In the genomic region with DNA sequence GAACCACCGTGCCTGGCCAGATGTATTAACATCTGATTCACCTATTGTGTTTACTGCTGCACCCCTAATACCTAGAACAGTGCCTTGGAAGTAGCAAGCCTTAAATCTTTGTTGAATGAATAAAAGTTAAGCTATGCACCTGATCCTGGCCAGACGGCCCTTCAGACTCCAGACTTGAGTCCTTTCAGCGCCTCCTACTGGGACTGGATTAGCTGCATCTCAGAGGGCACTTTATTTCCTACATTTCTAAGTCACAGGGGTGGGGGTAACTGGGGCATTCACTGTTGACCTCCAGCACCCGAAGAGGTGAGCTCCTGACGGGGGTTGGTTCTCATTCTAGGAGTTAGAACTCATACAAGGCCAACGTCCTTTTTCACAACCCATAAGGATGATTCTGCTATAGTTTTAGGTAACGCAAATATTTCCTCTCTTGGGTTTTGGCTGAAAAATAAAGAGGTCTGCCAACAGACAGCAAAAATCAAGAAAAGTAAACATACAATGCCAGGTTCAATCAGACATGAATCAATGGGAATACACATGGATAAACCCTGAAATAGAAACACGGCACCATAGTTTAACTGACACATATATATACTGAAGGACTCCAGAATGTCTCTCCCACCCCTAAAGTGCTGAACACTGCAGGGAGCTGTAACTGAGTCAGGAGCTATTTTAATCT, we compare ENCODE assay signal across 9 cellular contexts. TPM values are rescaled to one million over a fixed set of nuclear protein-coding genes. Genes with fewer than 3 reads are reported as not detected.
DNase-seq lines count a peak whose midpoint lies in the region; ATAC-seq and TF ChIP-seq lines count a peak whose summit lies in the region.
"Had no signal": no experiment of that assay in that cellular context is flagged by ENCODE, and none has a peak within 500 bp of the region (broad histone marks: within the 10 kb centered on the region; RNA-seq: fewer than 3 reads in every experiment).

No MANE protein-coding gene starts in this region.

- H3K9me3 Mint-ChIP-seq in activated CD4-positive, alpha-beta memory T cell treated with anti-CD3 and anti-CD28 coated beads for 36 hours = no peaks in the 10 kb centered on the region

- H3K27ac ChIP-seq in 22Rv1 = no peak overlapping the region

- intact Hi-C loops in activated CD4-positive, alpha-beta memory T cell treated with anti-CD3 and anti-CD28 coated beads for 36 hours (cut with micrococcal nuclease) = no loop called here

- CTCF ChIA-PET in activated CD4-positive, alpha-beta memory T cell treated with anti-CD3 and anti-CD28 coated beads for 36 hours (lab: Charles Lee) = interaction anchor here (2.5 kb wide), 1 partner anchor 127 kb away, joined by 14 read pairs; no protein-coding TSS in a partner anchor

- no peaks in the 10 kb centered on the region for H3K27me3 Mint-ChIP-seq in activated CD4-positive, alpha-beta memory T cell treated with anti-CD3 and anti-CD28 coated beads for 36 hours

- no peak overlapping the region for H3K27ac Mint-ChIP-seq in activated CD4-positive, alpha-beta memory T cell treated with anti-CD3 and anti-CD28 coated beads for 36 hours

- ATAC-seq in HG03439 (IDR thresholded peaks at IDR 0.05; ENCODE audit: unreplicated experiment) (no peak), HG03521 (IDR thresholded peaks at IDR 0.05; ENCODE audit: unreplicated experiment) (no peak)

- H3K4me3 ChIP-seq in H7 (ENCODE audit: insufficient read depth, low read depth, low read length) (no peak overlapping the region), astrocyte of the cerebellum (ENCODE audit: low read depth, low read length) (no peak overlapping the region), kidney epithelial cell (ENCODE audit: low read depth, low read length) (no peak overlapping the region)

- no peak overlapping the region for H3K4me3 Mint-ChIP-seq in activated CD4-positive, alpha-beta memory T cell treated with anti-CD3 and anti-CD28 coated beads for 36 hours

- POLR2A ChIA-PET in activated CD4-positive, alpha-beta memory T cell treated with anti-CD3 and anti-CD28 coated beads for 36 hours (lab: Charles Lee) = no interaction called here

- peaks cover 19% of the 10 kb centered on the region for H3K36me3 ChIP-seq in H7 (replicated peaks; ENCODE audit: control insufficient read depth, insufficient read depth, low read length)
- H3K36me3 ChIP-seq in kidney epithelial cell (ENCODE audit: control insufficient read depth, insufficient read depth, low read length) = peaks cover 3% of the 10 kb centered on the region

- H3K27me3 ChIP-seq in H7 (ENCODE audit: control insufficient read depth, insufficient read depth, low read length) (no peaks in the 10 kb centered on the region), kidney epithelial cell (ENCODE audit: control insufficient read depth, insufficient read depth, low read length) (no peaks in the 10 kb centered on the region)

- peak; percentile 83 for DNase-seq in H7
- DNase-seq in astrocyte of the cerebellum (ENCODE audit: low read depth) = peak; percentile 41
- no peak for DNase-seq in kidney epithelial cell (ENCODE audit: low read depth)
- DNase-seq in activated CD4-positive, alpha-beta memory T cell treated with anti-CD3 and anti-CD28 coated beads for 36 hours = no peak
- DNase-seq in COLO829 (ENCODE audit: low spot score) = no peak
- DNase-seq: cortex of kidney had no signal

- peaks cover 10% of the 10 kb centered on the region for H3K4me1 Mint-ChIP-seq in activated CD4-positive, alpha-beta memory T cell treated with anti-CD3 and anti-CD28 coated beads for 36 hours (ENCODE audit: low read depth)

- peaks cover 22% of the 10 kb centered on the region for H3K36me3 Mint-ChIP-seq in activated CD4-positive, alpha-beta memory T cell treated with anti-CD3 and anti-CD28 coated beads for 36 hours

- in situ Hi-C loops in astrocyte of the cerebellum (cut with HindIII; ENCODE audit: low sequenced_read_pairs) = no loop called here

- TF ChIP-seq CTCF in 22Rv1 (IDR thresholded peaks at IDR 0.05) (peak; percentile 57), astrocyte of the cerebellum (IDR thresholded peaks at IDR 0.05; ENCODE audit: low read depth, low read length, missing control alignments) (peak; percentile 63), kidney epithelial cell (IDR thresholded peaks at IDR 0.05; ENCODE audit: insufficient read depth, low read length, poor library complexity, severe bottlenecking) (peak; percentile 47)

RNA-seq across cellular contexts. Expression of a gene that starts 48.0 kb away (rescaled TPM):
- 28.2 and 31.7 TPM in 2 replicates for total RNA-seq in H7 (2014; rRNA removed; shearing (Covaris generic))
- total RNA-seq in kidney epithelial cell = 35.9 and 42.1 TPM in 2 replicates
- total RNA-seq in activated CD4-positive, alpha-beta memory T cell treated with anti-CD3 and anti-CD28 coated beads for 36 hours = 1 to 10 TPM; 2.6 to 2.9 TPM

RNA-seq across cellular contexts. Expression of a gene that starts 54.8 kb away (rescaled TPM):
- total RNA-seq in H7 (2014; rRNA removed; shearing (Covaris generic)) = 12.3 and 14.3 TPM in 2 replicates
- total RNA-seq in kidney epithelial cell = 20.7 and 22.1 TPM in 2 replicates
- 10 to 100 TPM; 16.6 to 17.0 TPM for total RNA-seq in activated CD4-positive, alpha-beta memory T cell treated with anti-CD3 and anti-CD28 coated beads for 36 hours

RNA-seq across cellular contexts. Expression of a gene that starts 59.1 kb away (rescaled TPM):
- total RNA-seq in H7 (2014; rRNA removed; shearing (Covaris generic)) = 1,301 and 1,944 TPM in 2 replicates
- total RNA-seq in kidney epithelial cell = 2,651 and 2,689 TPM in 2 replicates
- 1,000 to 10,000 TPM; 1,680 to 1,722 TPM for total RNA-seq in activated CD4-positive, alpha-beta memory T cell treated with anti-CD3 and anti-CD28 coated beads for 36 hours

Comparison
In these comparisons a context has a peak if more than half of its experiments do, and no peak if none do; other contexts are left out.
1. DNase-seq: peak in H7 (single experiment) and astrocyte of the cerebellum (single experiment); none in kidney epithelial cell (single experiment), activated CD4-positive, alpha-beta memory T cell treated with anti-CD3 and anti-CD28 coated beads for 36 hours (single experiment) and COLO829 (single experiment).
2. Peak in every context shown above with its lines, with median percentiles within 50 percentile points of each other: CTCF ChIP-seq.